11 cellular contexts compared by ENCODE assay signal in the genomic region with DNA sequence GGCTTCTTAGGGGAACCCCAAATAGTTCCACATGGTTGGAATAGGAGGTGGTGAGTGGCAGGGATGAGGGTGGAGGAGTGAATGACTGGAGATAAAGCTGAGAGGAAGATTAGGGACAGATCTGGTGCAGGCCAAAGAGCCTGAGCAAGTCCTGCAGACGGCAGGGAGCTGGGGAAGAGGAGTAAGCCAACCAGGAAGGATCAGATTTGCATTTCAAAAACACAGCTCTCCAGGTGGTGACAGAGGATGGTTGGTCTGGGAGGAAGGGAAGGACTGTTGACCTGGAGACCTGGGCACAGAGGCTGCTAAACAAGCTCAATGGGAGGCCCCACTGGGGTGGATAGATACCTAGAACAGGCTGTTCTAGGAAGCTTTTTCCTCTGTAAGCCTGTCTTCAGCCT. TPM values are rescaled to one million over a fixed set of nuclear protein-coding genes. Genes with fewer than 3 reads are reported as not detected.
DNase-seq lines count a peak whose midpoint lies in the region; TF ChIP-seq lines count a peak whose summit lies in the region.
"Had no signal": no experiment of that assay in that cellular context is flagged by ENCODE, and none has a peak within 500 bp of the region (broad histone marks: within the 10 kb centered on the region; RNA-seq: fewer than 3 reads in every experiment).

No MANE protein-coding gene starts in this region.

- H3K4me1 ChIP-seq in mucosa of rectum (ENCODE audit: control insufficient read depth in 2 of 2, insufficient read depth in 2 of 2, low read length in 2 of 2): peaks cover 45 to 72% of the 10 kb centered on the region in 2 donors

- H3K4me3 Mint-ChIP-seq in activated CD4-positive, alpha-beta memory T cell treated with anti-CD3 and anti-CD28 coated beads, Interleukin-2, amount 10 ng/mL, durations not matched to agents 7 days and 5 days: no peak overlapping the region
- H3K4me3 Mint-ChIP-seq: activated T-helper 1 cell treated with anti-CD3 and anti-CD28 coated beads, Interleukin-12 subunit alpha, Interleukin-12 subunit beta, Interleukin-2, Interleukin-4 antibody, amounts not matched to agents 30 ng/mL and 10 ng/mL and 1 ng/mL, durations not matched to agents 14 hours and 24 hours and 36 hours had no signal

- H3K9me3 ChIP-seq in KOPT-K1 (ENCODE audit: insufficient read depth, low read length, poor library complexity, severe bottlenecking) (no peaks in the 10 kb centered on the region), mucosa of rectum (ENCODE audit: control insufficient read depth in 2 of 2, low read length in 2 of 2) (no peaks in the 10 kb centered on the region)

- H3K4me1 Mint-ChIP-seq in activated CD4-positive, alpha-beta memory T cell treated with anti-CD3 and anti-CD28 coated beads, Interleukin-2, amount 10 ng/mL, durations not matched to agents 7 days and 5 days: peaks cover 20% of the 10 kb centered on the region

- no peaks in the 10 kb centered on the region for H3K9me3 Mint-ChIP-seq in activated CD4-positive, alpha-beta memory T cell treated with anti-CD3 and anti-CD28 coated beads, Interleukin-2, amount 10 ng/mL, durations not matched to agents 7 days and 5 days
- H3K9me3 Mint-ChIP-seq: activated T-helper 1 cell treated with anti-CD3 and anti-CD28 coated beads, Interleukin-12 subunit alpha, Interleukin-12 subunit beta, Interleukin-2, Interleukin-4 antibody, amounts not matched to agents 30 ng/mL and 10 ng/mL and 1 ng/mL, durations not matched to agents 14 hours and 24 hours and 36 hours had no signal

- no peak for TF ChIP-seq CTCF in GM10266 (IDR thresholded peaks at IDR 0.05; ENCODE audit: control insufficient read depth, insufficient read depth, low read depth, missing control alignments)

- H3K27ac Mint-ChIP-seq in activated CD4-positive, alpha-beta memory T cell treated with anti-CD3 and anti-CD28 coated beads, Interleukin-2, amount 10 ng/mL, durations not matched to agents 7 days and 5 days: no peak overlapping the region
- H3K27ac Mint-ChIP-seq: activated T-helper 1 cell treated with anti-CD3 and anti-CD28 coated beads, Interleukin-12 subunit alpha, Interleukin-12 subunit beta, Interleukin-2, Interleukin-4 antibody, amounts not matched to agents 30 ng/mL and 10 ng/mL and 1 ng/mL, durations not matched to agents 14 hours and 24 hours and 36 hours had no signal

- peaks cover 0 to 2% of the 10 kb centered on the region in 2 donors for H3K27me3 ChIP-seq in mucosa of rectum (ENCODE audit: control insufficient read depth in 2 of 2, insufficient read depth in 2 of 2, low read length in 2 of 2)

- H3K27me3 Mint-ChIP-seq in activated CD4-positive, alpha-beta memory T cell treated with anti-CD3 and anti-CD28 coated beads, Interleukin-2, amount 10 ng/mL, durations not matched to agents 7 days and 5 days: peaks cover 21% of the 10 kb centered on the region

- DNase-seq in COLO668 (lab: John Stamatoyannopoulos, UW; ENCODE audit: unreplicated experiment) (peak; percentile 38), caudate nucleus (lab: John Stamatoyannopoulos, UW) (peak in 3 of 61 donors; percentile 9 to 24 (median 14)), GM10266 (ENCODE audit: extremely low spot score) (no peak), NCI-H2081 (lab: John Stamatoyannopoulos, UW) (no peak), AG08395 (ENCODE audit: low spot score) (no peak)
- DNase-seq in activated CD4-positive, alpha-beta memory T cell treated with anti-CD3 and anti-CD28 coated beads, Interleukin-2, amount 10 ng/mL, durations not matched to agents 7 days and 5 days: no peak
- DNase-seq: cortex of kidney, T-helper 9 cell had no signal

- peak overlapping the region; percentile 15 to 50 for H3K9ac ChIP-seq in mucosa of rectum (ENCODE audit: low read depth in 1 of 2, low read length in 2 of 2)

- CTCF ChIA-PET in activated CD4-positive, alpha-beta memory T cell treated with anti-CD3 and anti-CD28 coated beads, Interleukin-2, amount 10 ng/mL, durations not matched to agents 7 days and 5 days (lab: Charles Lee): interaction anchor here (2.4 kb wide), 1 partner anchor 104 kb away, joined by 16 read pairs; no protein-coding TSS in a partner anchor

- H3K27ac ChIP-seq in KOPT-K1 (ENCODE audit: low read depth, low read length, poor library complexity, severe bottlenecking) (peak overlapping the region; percentile 15), caudate nucleus (ENCODE audit: low read depth, low read length) (peak overlapping the region; percentile 46), mucosa of rectum (ENCODE audit: low read depth in 2 of 2, low read length in 2 of 2) (peak overlapping the region; percentile 89 to 91)

- H3K4me3 ChIP-seq in mucosa of rectum (ENCODE audit: low read length in 2 of 2): peak overlapping the region; percentile 18 to 34

- POLR2A ChIA-PET in activated CD4-positive, alpha-beta memory T cell treated with anti-CD3 and anti-CD28 coated beads, Interleukin-2, amount 10 ng/mL, durations not matched to agents 7 days and 5 days (lab: Charles Lee): no interaction called here

- H3K36me3 ChIP-seq in KOPT-K1 (ENCODE audit: insufficient read depth, low read length) (no peaks in the 10 kb centered on the region), mucosa of rectum (ENCODE audit: control insufficient read depth in 2 of 2, insufficient read depth in 2 of 2, low read length in 2 of 2) (no peaks in the 10 kb centered on the region)

- H3K36me3 Mint-ChIP-seq in activated CD4-positive, alpha-beta memory T cell treated with anti-CD3 and anti-CD28 coated beads, Interleukin-2, amount 10 ng/mL, durations not matched to agents 7 days and 5 days (ENCODE audit: low read depth): no peaks in the 10 kb centered on the region

RNA-seq across cellular contexts. Expression of a gene that starts 56.8 kb away (rescaled TPM):
- total RNA-seq in activated CD4-positive, alpha-beta memory T cell treated with anti-CD3 and anti-CD28 coated beads, Interleukin-2, amount 10 ng/mL, durations not matched to agents 7 days and 5 days: under 1 TPM in 1 of 2 experiments, not detected in 1; 0.20 TPM

Comparison
In these comparisons a context has a peak if more than half of its experiments do, and no peak if none do; other contexts are left out.
1. H3K27ac ChIP-seq: peak in every context shown above with its lines; median percentile 90 in mucosa of rectum; 46 in caudate nucleus; 15 in KOPT-K1.